In the genomic region with DNA sequence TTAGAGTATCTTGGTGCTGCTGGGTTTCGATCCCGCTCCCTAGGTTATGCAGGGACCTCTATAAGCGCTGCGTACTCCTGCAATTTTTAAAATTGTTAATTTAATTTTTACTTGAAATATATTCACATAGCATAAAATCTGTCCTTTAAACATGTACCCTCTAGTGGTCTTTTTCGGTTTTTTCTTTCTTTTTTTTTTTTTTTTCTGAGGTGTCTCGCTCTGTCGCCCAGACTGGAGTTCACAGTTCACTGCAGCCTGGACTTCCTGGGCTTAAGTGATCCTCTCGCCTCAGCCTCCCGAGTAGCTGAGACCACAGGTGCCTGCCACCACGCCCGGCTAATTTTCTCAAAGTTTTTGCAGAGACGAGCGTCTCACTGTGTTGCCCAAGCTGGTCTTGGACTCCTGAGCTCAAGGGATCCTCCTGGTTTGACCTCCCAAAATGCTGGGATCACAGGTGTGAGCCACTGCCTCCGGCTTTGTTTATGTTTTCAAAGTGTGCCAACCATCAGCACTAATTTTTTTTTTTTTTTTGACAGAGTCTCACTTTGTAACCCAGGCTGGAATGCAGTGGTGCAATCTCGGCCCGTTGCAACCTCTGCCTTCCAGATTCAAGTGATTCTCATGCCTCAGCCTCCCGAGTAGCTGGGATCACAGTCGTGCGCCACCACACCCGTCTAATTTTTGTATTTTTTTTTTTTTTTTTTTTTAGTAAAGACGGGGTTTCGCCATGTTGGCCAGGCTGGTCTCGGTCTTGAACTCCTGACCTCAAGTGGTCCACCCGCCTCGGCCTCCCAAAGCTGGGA, we compare ENCODE assay signal across 8 cellular contexts. TPM values are rescaled to one million over a fixed set of nuclear protein-coding genes. Genes with fewer than 3 reads are reported as not detected.
A peak's percentile ranks its signal among the peaks of the same experiment; 100 is the strongest.
DNase-seq lines count a peak whose midpoint lies in the region; ATAC-seq and TF ChIP-seq lines count a peak whose summit lies in the region.

No MANE protein-coding gene starts in this region.

- DNase-seq in activated CD4-positive, CD25-positive, alpha-beta regulatory T cell treated with anti-CD3 and anti-CD28 coated beads, Interleukin-2, amount 50 U/mL, for 72 hours: no peak
- DNase-seq in ascending aorta (ENCODE audit: low spot score in 2 of 2): no peak
- DNase-seq in left colon: peak in 1 of 2 donors; percentile 34
- DNase-seq in type B pancreatic cell (ENCODE audit: extremely low spot score, unreplicated experiment): no peak
- DNase-seq in DMS79 (lab: John Stamatoyannopoulos, UW): no peak

- peak overlapping the region; percentile 76 to 100 for H3K4me3 ChIP-seq in ascending aorta

- peaks cover 0 to 26% of the 10 kb centered on the region in 2 donors for H3K4me1 ChIP-seq in ascending aorta

- intact Hi-C loops in ascending aorta (cut with DNase I): loop anchor here (1.0 to 5.0 kb wide), 2 partner anchors 19 to 83 kb away; a partner anchor contains a TSS
- intact Hi-C loops in left colon (cut with DNase I, micrococcal nuclease): no loop called here

- peaks cover 16% of the 10 kb centered on the region for H3K36me3 Mint-ChIP-seq in type B pancreatic cell

- ATAC-seq in activated CD4-positive, CD25-positive, alpha-beta regulatory T cell treated with anti-CD3 and anti-CD28 coated beads, Interleukin-2, amount 50 U/mL, for 24 hours: peak; percentile 24 to 27
- ATAC-seq in HG03280 (IDR thresholded peaks at IDR 0.05; ENCODE audit: unreplicated experiment): peak; percentile 13
- ATAC-seq in left colon: peak; percentile 26
- no peak for ATAC-seq in HG03108 (IDR thresholded peaks at IDR 0.05; ENCODE audit: unreplicated experiment)

- peaks cover 5% of the 10 kb centered on the region for H3K9me3 Mint-ChIP-seq in type B pancreatic cell

- H3K9me3 ChIP-seq in ascending aorta: no peaks in the 10 kb centered on the region

- no peaks in the 10 kb centered on the region for H3K27me3 Mint-ChIP-seq in type B pancreatic cell

- H3K4me3 Mint-ChIP-seq in type B pancreatic cell: peak overlapping the region; percentile 94

- H3K27ac Mint-ChIP-seq in type B pancreatic cell: peak overlapping the region; percentile 90

- H3K27me3 ChIP-seq in ascending aorta: no peaks in the 10 kb centered on the region

- peaks cover 11% of the 10 kb centered on the region for H3K4me1 Mint-ChIP-seq in type B pancreatic cell (ENCODE audit: unreplicated experiment)

- TF ChIP-seq CTCF in ascending aorta (IDR thresholded peaks at IDR 0.05): peak in 2 of 3 experiments; percentile 17 to 24
- peak; percentile 82 for TF ChIP-seq CTCF in type B pancreatic cell (conservative IDR thresholded peaks at IDR 0.05)

- H3K27ac ChIP-seq in ascending aorta: peak overlapping the region; percentile 55 to 98

- peaks cover 0 to 5% of the 10 kb centered on the region in 2 donors for H3K36me3 ChIP-seq in ascending aorta

RNA-seq across cellular contexts. Expression of a gene that starts 0.6 kb away (rescaled TPM):
- 56.8 TPM for total RNA-seq in ascending aorta
- total RNA-seq in left colon: 100 to 1,000 TPM; 137 to 138 TPM
- total RNA-seq in type B pancreatic cell (ENCODE audit: low replicate concordance): 95.4 and 108 TPM in 2 replicates

RNA-seq across cellular contexts. Expression of a gene that starts 19.2 kb away (rescaled TPM):
- total RNA-seq in ascending aorta (31.7 TPM), left colon (10 to 100 TPM; 23.4 to 53.4 TPM), type B pancreatic cell (ENCODE audit: low replicate concordance) (73.5 and 85.9 TPM in 2 replicates)

RNA-seq across cellular contexts. Expression of a gene that starts 31.6 kb away (rescaled TPM):
- total RNA-seq in ascending aorta (47.3 TPM), left colon (10 to 100 TPM; 40.4 to 45.8 TPM), type B pancreatic cell (ENCODE audit: low replicate concordance) (35.6 and 54.3 TPM in 2 replicates)
